9 cellular contexts compared by ENCODE assay signal in the genomic region with DNA sequence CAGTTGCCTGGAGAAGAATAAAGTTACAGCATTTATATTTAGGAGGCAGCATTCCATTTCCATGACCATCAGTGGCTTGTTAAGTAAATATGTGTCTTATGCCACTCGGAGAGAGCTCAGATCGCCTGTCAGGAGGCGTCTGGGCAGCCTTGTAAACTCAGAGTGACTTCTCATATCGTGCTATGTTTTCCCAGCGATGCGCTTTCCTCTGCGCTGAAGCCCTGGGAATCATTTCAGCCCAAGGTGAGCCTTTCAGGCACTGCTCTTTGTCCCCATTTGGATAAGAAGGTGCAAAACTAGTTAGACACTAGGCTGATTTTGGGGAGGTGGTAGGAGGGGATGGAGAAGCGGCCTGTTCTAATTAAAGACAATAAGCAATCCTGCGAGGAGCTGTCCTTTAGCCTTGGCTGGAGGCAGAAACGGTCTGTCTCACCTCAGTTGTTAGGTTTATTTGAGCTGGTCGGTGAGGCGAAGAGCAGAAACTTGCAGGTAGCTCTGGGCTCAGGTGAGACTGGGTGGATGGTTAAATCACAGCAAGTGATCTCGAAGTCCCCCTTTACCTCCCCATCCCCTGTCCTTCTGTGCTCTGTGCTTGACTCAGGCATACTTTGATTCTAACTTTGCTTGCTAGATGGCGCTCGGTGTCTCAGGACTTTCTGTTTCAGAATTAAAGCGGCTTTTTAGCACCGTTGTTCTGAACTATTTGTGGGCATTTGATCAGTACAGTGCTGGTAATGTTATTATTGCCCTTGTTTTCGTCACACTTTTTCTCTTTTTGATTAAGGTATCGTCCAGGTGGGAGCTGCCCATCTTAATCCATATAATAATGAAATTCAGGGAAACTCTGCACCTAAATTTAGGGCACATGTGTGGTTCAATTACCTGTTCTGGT. TPM values are rescaled to one million over a fixed set of nuclear protein-coding genes. Genes with fewer than 3 reads are reported as not detected.
DNase-seq lines count a peak whose midpoint lies in the region; ATAC-seq, FAIRE-seq and TF ChIP-seq lines count a peak whose summit lies in the region.
"Had no signal": no experiment of that assay in that cellular context is flagged by ENCODE, and none has a peak within 500 bp of the region (broad histone marks: within the 10 kb centered on the region; RNA-seq: fewer than 3 reads in every experiment).

No MANE protein-coding gene starts in this region.

- no peaks in the 10 kb centered on the region for H3K36me3 ChIP-seq in CD4-positive, alpha-beta memory T cell (ENCODE audit: insufficient read depth, low read length)
- H3K36me3 ChIP-seq in bronchial epithelial cell (ENCODE audit: control insufficient read depth, insufficient read depth, low read length) = no peaks in the 10 kb centered on the region

- H3K27me3 Mint-ChIP-seq in CD4-positive, alpha-beta memory T cell = peaks cover 72 to 80% of the 10 kb centered on the region in 2 donors

- ATAC-seq in GM18508 (IDR thresholded peaks at IDR 0.05; ENCODE audit: insufficient read depth, unreplicated experiment) = peak; percentile 85
- peak; percentile 80 for ATAC-seq in HG02943 (IDR thresholded peaks at IDR 0.05; ENCODE audit: low read depth, unreplicated experiment)

- peak overlapping the region in 1 of 7 donors; percentile 4 for H3K27ac Mint-ChIP-seq in CD4-positive, alpha-beta memory T cell

- no peak for FAIRE-seq in bronchial epithelial cell (lab: Jason Lieb, UNC)

- peaks cover 90% of the 10 kb centered on the region for H3K27me3 ChIP-seq in CD4-positive, alpha-beta memory T cell (ENCODE audit: insufficient read depth, low read length)
- H3K27me3 ChIP-seq in bronchial epithelial cell (ENCODE audit: control insufficient read depth, insufficient read depth, low read length) = peaks cover 39% of the 10 kb centered on the region

- peak; percentile 47 for TF ChIP-seq CTCF in bronchial epithelial cell (IDR thresholded peaks at IDR 0.05; ENCODE audit: insufficient read depth, low read length, severe bottlenecking)

- peaks cover 15 to 29% (median 16%) of the 10 kb centered on the region in 4 donors for H3K4me1 Mint-ChIP-seq in CD4-positive, alpha-beta memory T cell

- no peak overlapping the region for H3K27ac ChIP-seq in CD4-positive, alpha-beta memory T cell (ENCODE audit: low read depth, low read length)

- DNase-seq in CD4-positive, alpha-beta memory T cell = peak in 3 of 5 donors; percentile 47 to 56 (median 52)
- DNase-seq in NCI-H748 (lab: John Stamatoyannopoulos, UW; ENCODE audit: unreplicated experiment) = peak; percentile 97
- peak; percentile 38 for DNase-seq in bronchial epithelial cell (ENCODE audit: low read depth)
- DNase-seq in left kidney (ENCODE audit: low read depth, low spot score) = peak; percentile 91
- no peak for DNase-seq in 8988T
- DNase-seq in cerebellum (ENCODE audit: low spot score) = no peak

- H3K36me3 Mint-ChIP-seq in CD4-positive, alpha-beta memory T cell = peaks cover 0 to 2% of the 10 kb centered on the region in 2 donors

- H3K4me1 ChIP-seq in CD4-positive, alpha-beta memory T cell (ENCODE audit: insufficient read depth, low read length) = peaks cover 8% of the 10 kb centered on the region

- H3K4me3 ChIP-seq in CD4-positive, alpha-beta memory T cell (ENCODE audit: low read length in 2 of 2) = no peak overlapping the region
- no peak overlapping the region for H3K4me3 ChIP-seq in bronchial epithelial cell (ENCODE audit: low read depth, low read length)

- H3K9me3 Mint-ChIP-seq in CD4-positive, alpha-beta memory T cell = peaks cover 0 to 34% (median 18%) of the 10 kb centered on the region in 8 donors

- H3K4me3 Mint-ChIP-seq in CD4-positive, alpha-beta memory T cell = peak overlapping the region in 6 of 8 donors; percentile 2 to 59 (median 27)

- no peaks in the 10 kb centered on the region for H3K9me3 ChIP-seq in CD4-positive, alpha-beta memory T cell (ENCODE audit: control insufficient read depth in 1 of 2, low read length in 2 of 2)

- intact Hi-C loops in CD4-positive, alpha-beta memory T cell (cut with micrococcal nuclease) = loop anchor here (2.0 to 5.0 kb wide), 2 partner anchors 193 to 1085 kb away; no protein-coding TSS in a partner anchor

- CTCF ChIA-PET in CD4-positive, alpha-beta memory T cell (lab: Charles Lee; ENCODE audit: partially characterized antibody) = interaction anchor here (1.0 to 2.5 kb wide), 11 partner anchors 10 to 308 kb away, joined by 3 to 20 read pairs (median 3); no protein-coding TSS in a partner anchor

- POLR2A ChIA-PET in CD4-positive, alpha-beta memory T cell (lab: Charles Lee; ENCODE audit: partially characterized antibody) = no interaction called here

RNA-seq across cellular contexts. Expression of gene NR2F1, which starts 24.6 kb away (rescaled TPM):
- not detected for total RNA-seq in CD4-positive, alpha-beta memory T cell
- polyA plus RNA-seq in CD4-positive, alpha-beta memory T cell = not detected
- 1.6 TPM in 1 of 2 replicates, not detected in the other for total RNA-seq in bronchial epithelial cell
- total RNA-seq in cerebellum = 97.7 TPM
- total RNA-seq: activated CD8-positive, alpha-beta memory T cell treated with anti-CD3 and anti-CD28 coated beads for 36 hours had no signal

RNA-seq across cellular contexts. Expression of gene NR2F1-AS1, which starts 26.6 kb away (rescaled TPM):
- not detected for total RNA-seq in CD4-positive, alpha-beta memory T cell
- polyA plus RNA-seq in CD4-positive, alpha-beta memory T cell = not detected
- total RNA-seq in bronchial epithelial cell = 0.26 and 1.1 TPM in 2 replicates
- total RNA-seq in cerebellum = 70.1 TPM
- total RNA-seq: activated CD8-positive, alpha-beta memory T cell treated with anti-CD3 and anti-CD28 coated beads for 36 hours had no signal

Comparison
In these comparisons a context has a peak if more than half of its experiments do, and no peak if none do; other contexts are left out.
1. DNase-seq: peak in CD4-positive, alpha-beta memory T cell (3 of 5), NCI-H748 (single experiment), bronchial epithelial cell (single experiment) and left kidney (single experiment); none in 8988T (single experiment) and cerebellum (single experiment).
2. RNA of gene NR2F1, which starts 24.6 kb away (total RNA-seq): 97.7 TPM in cerebellum (single experiment); 1.6 TPM in bronchial epithelial cell and not detected in CD4-positive, alpha-beta memory T cell; every median in the first group is over 10 times any median in the second.
3. RNA of gene NR2F1-AS1, which starts 26.6 kb away (total RNA-seq): 70.1 TPM in cerebellum (single experiment); 0.26 to 1.1 TPM in bronchial epithelial cell and not detected in CD4-positive, alpha-beta memory T cell; every median in the first group is over 10 times any median in the second.